ENCODE assay signal across 10 cellular contexts in genomic region chr1:212030936-212031528, GRCh38. TPM values are rescaled to one million over a fixed set of nuclear protein-coding genes. Genes with fewer than 3 reads are reported as not detected.
DNase-seq lines count a peak whose midpoint lies in the region; ATAC-seq and TF ChIP-seq lines count a peak whose summit lies in the region.
"Had no signal": no experiment of that assay in that cellular context is flagged by ENCODE, and none has a peak within 500 bp of the region (broad histone marks: within the 10 kb centered on the region; RNA-seq: fewer than 3 reads in every experiment).

No MANE protein-coding gene starts in this region.

- no peaks in the 10 kb centered on the region for H4K20me1 ChIP-seq in fibroblast of lung (ENCODE audit: control insufficient read depth, extremely low read depth, insufficient read depth, low read length)

- no peaks in the 10 kb centered on the region for H3K27me3 ChIP-seq in fibroblast of lung (ENCODE audit: control insufficient read depth, insufficient read depth, low read length)

- no peaks in the 10 kb centered on the region for H3K36me3 ChIP-seq in fibroblast of lung (ENCODE audit: control insufficient read depth, insufficient read depth, low read length)

- H3K4me3 ChIP-seq in fibroblast of lung (replicated peaks in 1 of 4; ENCODE audit: control extremely low read depth in 1 of 4, insufficient read depth in 1 of 4, low read depth in 3 of 4, low read length in 4 of 4) = no peak overlapping the region
- H3K4me3 ChIP-seq in lower leg skin (ENCODE audit: low read depth, poor library complexity, severe bottlenecking) = no peak overlapping the region

- H3K27ac ChIP-seq in 22Rv1 (peak overlapping the region; percentile 13; the same call in 1 of the 2 replicates), RWPE1 (peak overlapping the region; percentile 95), fibroblast of lung (ENCODE audit: insufficient read depth, low read length) (peak overlapping the region; percentile 48)

- CTCF ChIA-PET in RWPE1 (lab: Yijun Ruan, JAX) = interaction anchor here (0.6 kb wide), 1 partner anchor 412 kb away, joined by 3 read pairs; no protein-coding TSS in a partner anchor

- intact Hi-C loops in lower leg skin (cut with DNase I; ENCODE audit: low total_unique reads) (no loop called here), Right ventricle myocardium superior (cut with DNase I) (no loop called here)

- no peak for TF ChIP-seq CTCF in 22Rv1 (IDR thresholded peaks at IDR 0.05)
- TF ChIP-seq CTCF in RWPE1 (conservative IDR thresholded peaks at IDR 0.05; ENCODE audit: low read depth) = no peak
- TF ChIP-seq CTCF in fibroblast of lung (conservative IDR thresholded peaks at IDR 0.05 in 1 of 2, IDR thresholded peaks at IDR 0.05 in 1 of 2; ENCODE audit: low read depth in 1 of 2, low read length in 2 of 2) = no peak
- no peak for TF ChIP-seq CTCF in lower leg skin (IDR thresholded peaks at IDR 0.05)

- H3K4me1 ChIP-seq in fibroblast of lung (ENCODE audit: control insufficient read depth, extremely low read depth, insufficient read depth, low read length) = peaks cover 8% of the 10 kb centered on the region

- H2AFZ ChIP-seq in fibroblast of lung (ENCODE audit: low read length) = no peak overlapping the region

- 84 to 90% methylated on average over 1 of the region's 1 CpG for WGBS in lower leg skin, 2 donors

- no peak for TF ChIP-seq POLR2A in lower leg skin (IDR thresholded peaks at IDR 0.05)

- POLR2A ChIA-PET in RWPE1 (lab: Yijun Ruan, JAX; ENCODE audit: low non-redundant PET) = no interaction called here

- DNase-seq in GM03348 (ENCODE audit: low spot score) = peak; percentile 73
- peak; percentile 60 for DNase-seq in RWPE1 (ENCODE audit: low spot score)
- peak; percentile 87 to 88 for DNase-seq in fibroblast of lung (ENCODE audit: low read depth in 2 of 2)
- DNase-seq in lower leg skin (ENCODE audit: low spot score in 2 of 2) = no peak
- no peak for DNase-seq in NCI-H1092 (lab: John Stamatoyannopoulos, UW)
- DNase-seq in Right ventricle myocardium superior = no peak
- DNase-seq: nephron progenitor cell, substantia nigra had no signal

- H3K9ac ChIP-seq in fibroblast of lung (ENCODE audit: insufficient read depth, low read length) = no peak overlapping the region

- H3K79me2 ChIP-seq in fibroblast of lung (ENCODE audit: control insufficient read depth, insufficient read depth, low read length) = peaks cover 62% of the 10 kb centered on the region

- no peak for ATAC-seq in Right ventricle myocardium superior (ENCODE audit: poor library complexity)
- ATAC-seq in HG02981 (IDR thresholded peaks at IDR 0.05; ENCODE audit: unreplicated experiment) = no peak

- peak overlapping the region; percentile 54 for H3K4me2 ChIP-seq in fibroblast of lung (ENCODE audit: extremely low read depth, insufficient read depth, low read length)

- no peaks in the 10 kb centered on the region for H3K9me3 ChIP-seq in fibroblast of lung (ENCODE audit: control insufficient read depth, insufficient read depth, low read depth, low read length)

RNA-seq across cellular contexts. Expression of gene INTS7, which starts 4.3 kb away (rescaled TPM):
- total RNA-seq in fibroblast of lung (20.5 and 20.6 TPM in 2 replicates), lower leg skin (10 to 100 TPM in 2 of 4 donors, 1 to 10 TPM in 2; 8.5 to 15.5 (median 11.0) TPM), Right ventricle myocardium superior (8.2 TPM)
- 22.6 and 23.7 TPM in 2 replicates for polyA plus RNA-seq in fibroblast of lung
- 12.3 TPM in 2 replicates for polyA plus RNA-seq in fibroblast of lung (2012)
- polyA minus RNA-seq in fibroblast of lung (ENCODE audit: low replicate concordance) = 34.4 and 43.9 TPM in 2 replicates

RNA-seq across cellular contexts. Expression of gene DTL, which starts 4.5 kb away (rescaled TPM):
- total RNA-seq in fibroblast of lung (0.26 and 2.8 TPM in 2 replicates), lower leg skin (1 to 10 TPM in 2 of 4 donors, under 1 TPM in 2; 0.23 to 1.2 (median 0.90) TPM), Right ventricle myocardium superior (0.43 TPM)
- polyA plus RNA-seq in fibroblast of lung = 8.7 and 28.6 TPM in 2 replicates
- polyA plus RNA-seq in fibroblast of lung (2012) = 4.8 and 16.7 TPM in 2 replicates
- 10.9 and 17.4 TPM in 2 replicates for polyA minus RNA-seq in fibroblast of lung (ENCODE audit: low replicate concordance)

Comparison
In these comparisons a context has a peak if more than half of its experiments do, and no peak if none do; other contexts are left out.
1. H3K27ac ChIP-seq: peak in every context shown above with its lines; median percentile 95 in RWPE1; 48 in fibroblast of lung; 13 in 22Rv1.
2. DNase-seq: peak in GM03348 (single experiment), RWPE1 (single experiment) and fibroblast of lung (2 of 2); none in lower leg skin (0 of 2), NCI-H1092 (single experiment) and Right ventricle myocardium superior (single experiment).